19 cellular contexts compared by ENCODE assay signal in genomic region chr12:3207174-3207573, GRCh38.
"Had no signal": no experiment of that assay in that cellular context is flagged by ENCODE, and none has a peak within 500 bp of the region (broad histone marks: within the 10 kb centered on the region; RNA-seq: fewer than 3 reads in every experiment).

No MANE protein-coding gene starts in this region.

- H3K27ac ChIP-seq: coronary artery, foreskin keratinocyte, neutrophil, parathyroid adenoma, skin epidermis, thyroid gland had no signal

- H3K27me3 ChIP-seq: foreskin keratinocyte, thyroid gland had no signal

- H3K27ac Mint-ChIP-seq: activated CD4-positive, alpha-beta memory T cell treated with anti-CD3 and anti-CD28 coated beads for 36 hours; activated naive CD4-positive, alpha-beta T cell treated with anti-CD3 and anti-CD28 coated beads, Interleukin-2, amount 50 U/mL, for 72 hours; immature natural killer cell; naive thymus-derived CD4-positive, alpha-beta T cell; stimulated activated naive B cell treated with anti-CD40 and anti-IgM and Interleukin-4, amounts not matched to agents 10 μg/mL and 1 μg/mL and 100 μg/mL, for 72 hours had no signal

- H3K9me3 Mint-ChIP-seq: activated CD4-positive, alpha-beta memory T cell treated with anti-CD3 and anti-CD28 coated beads for 36 hours; activated naive CD4-positive, alpha-beta T cell treated with anti-CD3 and anti-CD28 coated beads, Interleukin-2, amount 50 U/mL, for 72 hours; activated T-cell treated with anti-CD3 and anti-CD28 coated beads, Interleukin-2, amount 50 U/mL, for 4 hours; central memory CD8-positive, alpha-beta T cell; immature natural killer cell; stimulated activated naive B cell treated with anti-CD40 and anti-IgM and Interleukin-4, amounts not matched to agents 10 μg/mL and 1 μg/mL and 100 μg/mL, for 72 hours had no signal

- H3K36me3 Mint-ChIP-seq: activated CD4-positive, alpha-beta memory T cell treated with anti-CD3 and anti-CD28 coated beads for 36 hours; activated naive CD4-positive, alpha-beta T cell treated with anti-CD3 and anti-CD28 coated beads, Interleukin-2, amount 50 U/mL, for 72 hours; immature natural killer cell; naive thymus-derived CD4-positive, alpha-beta T cell; stimulated activated naive B cell treated with anti-CD40 and anti-IgM and Interleukin-4, amounts not matched to agents 10 μg/mL and 1 μg/mL and 100 μg/mL, for 72 hours had no signal

- H3K36me3 ChIP-seq: neutrophil, thyroid gland had no signal

- H3K4me1 Mint-ChIP-seq: immature natural killer cell; naive thymus-derived CD4-positive, alpha-beta T cell had no signal

- H3K4me3 Mint-ChIP-seq: activated CD4-positive, alpha-beta memory T cell treated with anti-CD3 and anti-CD28 coated beads for 36 hours; activated T-cell treated with anti-CD3 and anti-CD28 coated beads, Interleukin-2, amount 50 U/mL, for 4 hours; central memory CD8-positive, alpha-beta T cell; immature natural killer cell; naive thymus-derived CD4-positive, alpha-beta T cell; stimulated activated naive B cell treated with anti-CD40 and anti-IgM and Interleukin-4, amounts not matched to agents 10 μg/mL and 1 μg/mL and 100 μg/mL, for 72 hours had no signal

- DNase-seq: activated CD4-positive, alpha-beta memory T cell treated with anti-CD3 and anti-CD28 coated beads for 36 hours; activated effector memory CD4-positive, alpha-beta T cell treated with Interleukin-2 at 50 U/mL for 16 hours; activated T-cell treated with anti-CD3 and anti-CD28 coated beads, Interleukin-2, amount 50 U/mL, for 4 hours; amniotic stem cell; effector CD4-positive, alpha-beta T cell; foreskin keratinocyte; immature natural killer cell; naive thymus-derived CD4-positive, alpha-beta T cell; stimulated activated CD4-positive, alpha-beta T cell treated with anti-CD3 and anti-CD28 coated beads, Interleukin-15, amount 100 ng/mL, for 24 hours; stimulated activated CD4-positive, alpha-beta T cell treated with anti-CD3 and anti-CD28 coated beads, Interleukin-4, amount 100 ng/mL, for 1 hour; stimulated activated naive B cell treated with anti-CD40 and anti-IgM and Interleukin-4, amounts not matched to agents 10 μg/mL and 1 μg/mL and 100 μg/mL, for 72 hours; T-helper 1 cell; thyroid gland had no signal

- ATAC-seq: activated T-cell treated with anti-CD3 and anti-CD28 coated beads, Interleukin-2, amount 50 U/mL, for 4 hours; foreskin keratinocyte; naive thymus-derived CD4-positive, alpha-beta T cell had no signal

- H3K4me1 ChIP-seq: parathyroid adenoma had no signal

- H3K4me3 ChIP-seq: coronary artery, skin epidermis, thyroid gland had no signal

- H3K9me3 ChIP-seq: neutrophil, thyroid gland had no signal
